9 cellular contexts compared by ENCODE assay signal in the genomic region with DNA sequence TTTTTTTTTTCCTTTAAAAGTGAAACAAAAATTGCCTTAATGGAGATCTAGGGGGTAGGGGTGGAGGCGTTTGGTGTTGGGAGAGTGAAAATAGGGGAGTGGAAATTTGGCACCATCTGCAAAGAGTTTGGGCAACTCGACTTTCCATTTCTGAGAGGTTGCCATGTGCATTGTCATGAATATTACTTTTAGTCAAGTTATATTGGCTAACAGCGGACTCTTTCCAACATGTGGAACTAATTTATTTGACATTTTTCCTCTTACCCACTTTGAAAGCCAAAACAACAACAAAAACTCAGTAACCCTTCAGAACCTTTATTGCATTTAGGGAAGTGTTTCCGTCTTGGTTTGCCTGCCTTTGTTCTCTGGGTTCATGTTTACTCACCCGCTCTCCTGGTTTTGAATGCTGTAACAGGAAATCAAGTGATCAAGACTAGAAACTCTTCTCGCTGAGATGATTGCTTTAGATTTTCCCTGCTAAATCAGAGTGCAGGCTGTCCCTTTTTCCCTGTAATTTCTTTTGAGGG.
DNase-seq lines count a peak whose midpoint lies in the region; ATAC-seq and TF ChIP-seq lines count a peak whose summit lies in the region.
"Had no signal": no experiment of that assay in that cellular context is flagged by ENCODE, and none has a peak within 500 bp of the region (broad histone marks: within the 10 kb centered on the region; RNA-seq: fewer than 3 reads in every experiment).

No MANE protein-coding gene starts in this region.

- no peaks in the 10 kb centered on the region for H3K9me3 ChIP-seq in thyroid gland
- H3K9me3 ChIP-seq: SJCRH30 had no signal

- peaks cover 2% of the 10 kb centered on the region for H3K9me3 Mint-ChIP-seq in activated CD4-positive, alpha-beta T cell treated with anti-CD3 and anti-CD28 coated beads, Interleukin-2, amount 10 ng/mL, durations not matched to agents 7 days and 5 days

- H3K4me1 Mint-ChIP-seq in activated CD4-positive, alpha-beta T cell treated with anti-CD3 and anti-CD28 coated beads, Interleukin-2, amount 10 ng/mL, durations not matched to agents 7 days and 5 days: peaks cover 62% of the 10 kb centered on the region

- H3K4me3 ChIP-seq in cardiac fibroblast (replicated peaks in 1 of 2; ENCODE audit: low read depth in 2 of 2, low read length in 2 of 2) (peak overlapping the region in 1 of 2 donors; percentile 15), thyroid gland (replicated peaks in 1 of 3) (no peak overlapping the region)
- H3K4me3 ChIP-seq: SJCRH30 had no signal

- intact Hi-C loops in thyroid gland (cut with DNase I): no loop called here

- H3K27me3 Mint-ChIP-seq in activated CD4-positive, alpha-beta T cell treated with anti-CD3 and anti-CD28 coated beads, Interleukin-2, amount 10 ng/mL, durations not matched to agents 7 days and 5 days: no peaks in the 10 kb centered on the region

- peak overlapping the region; percentile 3 for H3K4me3 Mint-ChIP-seq in activated CD4-positive, alpha-beta T cell treated with anti-CD3 and anti-CD28 coated beads, Interleukin-2, amount 10 ng/mL, durations not matched to agents 7 days and 5 days

- peaks cover 6% of the 10 kb centered on the region for H3K36me3 Mint-ChIP-seq in activated CD4-positive, alpha-beta T cell treated with anti-CD3 and anti-CD28 coated beads, Interleukin-2, amount 10 ng/mL, durations not matched to agents 7 days and 5 days (ENCODE audit: low read depth)

- in situ Hi-C loops in GM13976 (cut with MboI; ENCODE audit: low sequenced_read_pairs, unreplicated experiment): no loop called here

- no peak for TF ChIP-seq POLR2A in thyroid gland (IDR thresholded peaks at IDR 0.05)

- CTCF ChIA-PET in activated CD4-positive, alpha-beta T cell treated with anti-CD3 and anti-CD28 coated beads, Interleukin-2, amount 10 ng/mL, durations not matched to agents 7 days and 5 days (lab: Charles Lee): interaction anchor here (0.6 kb wide), 1 partner anchor 9 kb away, joined by 4 read pairs; no protein-coding TSS in a partner anchor

- H3K36me3 ChIP-seq in thyroid gland: no peaks in the 10 kb centered on the region
- H3K36me3 ChIP-seq: SJCRH30 had no signal

- peak overlapping the region; percentile 32 for H3K27ac Mint-ChIP-seq in activated CD4-positive, alpha-beta T cell treated with anti-CD3 and anti-CD28 coated beads, Interleukin-2, amount 10 ng/mL, durations not matched to agents 7 days and 5 days

- POLR2A ChIA-PET in activated CD4-positive, alpha-beta T cell treated with anti-CD3 and anti-CD28 coated beads, Interleukin-2, amount 10 ng/mL, durations not matched to agents 7 days and 5 days (lab: Charles Lee): no interaction called here

- peak; percentile 31 for DNase-seq in activated CD4-positive, alpha-beta T cell treated with anti-CD3 and anti-CD28 coated beads, Interleukin-2, amount 10 ng/mL, durations not matched to agents 7 days and 5 days
- no peak for DNase-seq in activated CD4-positive, alpha-beta T cell treated with anti-CD3 and anti-CD28 coated beads, Interleukin-2, amount 50 U/mL, for 4 hours
- DNase-seq in cardiac fibroblast (ENCODE audit: low read depth in 2 of 2) (peak; percentile 67 to 70), left lobe of liver (ENCODE audit: low spot score) (no peak), thyroid gland (no peak), GM13976 (ENCODE audit: low spot score) (no peak), hepatic stellate cell (ENCODE audit: low spot score) (no peak)
- no peak for DNase-seq in stimulated activated CD4-positive, alpha-beta T cell treated with anti-CD3 and anti-CD28 coated beads, Interleukin-1b, Interleukin-23, amount 100 ng/mL, for 48 hours

- H3K27ac ChIP-seq in thyroid gland: peak overlapping the region in 2 of 3 donors; percentile 53 to 59
- H3K27ac ChIP-seq: SJCRH30 had no signal

- no peak for TF ChIP-seq CTCF in cardiac fibroblast (IDR thresholded peaks at IDR 0.05; ENCODE audit: low read depth, low read length)
- TF ChIP-seq CTCF in thyroid gland (IDR thresholded peaks at IDR 0.05): no peak
- no peak for TF ChIP-seq CTCF in GM13976 (IDR thresholded peaks at IDR 0.05; ENCODE audit: borderline replicate concordance, control extremely low read depth, extremely low read depth, insufficient read depth, missing control alignments)

- H3K4me1 ChIP-seq in thyroid gland: peaks cover 28 to 45% of the 10 kb centered on the region in 2 donors

- peak; percentile 15 for ATAC-seq in left lobe of liver

- no peaks in the 10 kb centered on the region for H3K27me3 ChIP-seq in thyroid gland
- H3K27me3 ChIP-seq: SJCRH30 had no signal

- WGBS in thyroid gland, 2 donors: 40 to 48% methylated on average over 6 of the region's 6 CpGs

Comparison
In these comparisons a context has a peak if more than half of its experiments do, and no peak if none do; other contexts are left out.
1. DNase-seq: peak in activated CD4-positive, alpha-beta T cell treated with anti-CD3 and anti-CD28 coated beads, Interleukin-2, amount 10 ng/mL, durations not matched to agents 7 days and 5 days (single experiment) and cardiac fibroblast (2 of 2); none in activated CD4-positive, alpha-beta T cell treated with anti-CD3 and anti-CD28 coated beads, Interleukin-2, amount 50 U/mL, for 4 hours (0 of 2), left lobe of liver (single experiment), thyroid gland (0 of 2), stimulated activated CD4-positive, alpha-beta T cell treated with anti-CD3 and anti-CD28 coated beads, Interleukin-1b, Interleukin-23, amount 100 ng/mL, for 48 hours (single experiment), GM13976 (single experiment) and hepatic stellate cell (single experiment).